In the genomic region with DNA sequence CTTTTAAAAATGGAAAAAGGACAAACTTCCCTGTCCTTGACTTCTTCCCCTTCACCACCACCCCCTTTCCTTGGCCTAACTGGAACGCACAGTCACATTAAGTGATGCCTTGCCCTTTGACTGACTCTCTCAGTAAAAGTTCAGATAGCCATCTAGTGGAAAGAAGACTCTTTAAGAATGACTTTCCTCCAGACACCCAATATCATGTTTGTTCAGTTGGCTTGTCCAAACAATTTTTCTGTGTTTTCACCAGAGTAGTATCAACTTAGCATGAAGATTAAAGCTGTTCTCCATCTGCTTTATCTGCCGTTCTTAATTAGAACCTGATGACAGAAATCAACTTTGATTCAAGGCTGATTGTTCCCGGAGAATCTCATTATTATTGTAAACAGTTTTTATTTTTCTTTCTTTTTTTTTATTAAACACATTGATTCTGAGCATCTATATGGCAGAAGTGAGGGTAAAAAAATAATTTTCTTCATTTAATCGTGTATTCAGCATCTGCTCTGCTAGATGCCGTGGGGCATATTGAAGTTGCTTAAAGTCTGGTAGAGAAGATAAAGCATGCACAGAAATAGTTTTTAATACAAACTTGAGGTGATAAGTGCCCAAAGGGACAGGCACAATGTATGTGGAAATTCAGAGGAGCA, we compare ENCODE assay signal across 1 cellular context.
A peak's percentile ranks its signal among the peaks of the same experiment; 100 is the strongest.
TF ChIP-seq lines count a peak whose summit lies in the region.

No MANE protein-coding gene starts in this region.

TF ChIP-seq in K562, 482 proteins besides CTCF, POLR2A, EP300 and RAD21 (continued from another document and continues in another):
- TF ChIP-seq KDM1A (IDR thresholded peaks at IDR 0.05) (peak; percentile 94), MYNN (IDR thresholded peaks at IDR 0.05) (no peak), MYNN (CRISPR knock-in tag; IDR thresholded peaks at IDR 0.05) (no peak), THAP7 (CRISPR knock-in tag; IDR thresholded peaks at IDR 0.05) (no peak), SRSF9 (IDR thresholded peaks at IDR 0.05; ENCODE audit: borderline replicate concordance, low read depth, low read length) (no peak), E2F3 (CRISPR knock-in tag; IDR thresholded peaks at IDR 0.05) (no peak), ZBTB9 (CRISPR knock-in tag; IDR thresholded peaks at IDR 0.05) (no peak), ZNF282 (CRISPR knock-in tag; IDR thresholded peaks at IDR 0.05) (no peak), SAFB (IDR thresholded peaks at IDR 0.05; ENCODE audit: borderline replicate concordance, low read depth, low read length) (no peak), POLR2G (IDR thresholded peaks at IDR 0.05; ENCODE audit: low read depth, low read length) (no peak), HDAC3 (IDR thresholded peaks at IDR 0.05; ENCODE audit: borderline replicate concordance, partially characterized antibody) (peak; percentile 57), ZNF253 (CRISPR knock-in tag; conservative IDR thresholded peaks at IDR 0.05) (no peak), ZNF431 (CRISPR knock-in tag; IDR thresholded peaks at IDR 0.05) (no peak), NFXL1 (CRISPR knock-in tag; IDR thresholded peaks at IDR 0.05) (no peak), KLF10 (CRISPR knock-in tag; IDR thresholded peaks at IDR 0.05) (no peak), CBFA2T2 (conservative IDR thresholded peaks at IDR 0.05) (peak; percentile 80), ZNF217 (CRISPR knock-in tag; IDR thresholded peaks at IDR 0.05) (no peak), PTBP1 (IDR thresholded peaks at IDR 0.05; ENCODE audit: low read depth, low read length) (no peak), IRF1 (CRISPR knock-in tag; IDR thresholded peaks at IDR 0.05; ENCODE audit: borderline replicate concordance) (no peak), CBX8 (IDR thresholded peaks at IDR 0.05; ENCODE audit: borderline replicate concordance, extremely low read depth, low read depth, low read length, poor library complexity, severe bottlenecking) (no peak), BACH1 (tag; IDR thresholded peaks at IDR 0.05) (no peak), DPF2 (IDR thresholded peaks at IDR 0.05) (peak; percentile 87), BRCA1 (IDR thresholded peaks at IDR 0.05) (no peak), BRCA1 (CRISPR knock-in tag; IDR thresholded peaks at IDR 0.05) (no peak), ZNF644 (tag; IDR thresholded peaks at IDR 0.05; ENCODE audit: low read depth) (no peak), ZNF436 (CRISPR knock-in tag; IDR thresholded peaks at IDR 0.05) (no peak), VEZF1 (CRISPR knock-in tag; IDR thresholded peaks at IDR 0.05) (no peak), SMAD4 (CRISPR knock-in tag; conservative IDR thresholded peaks at IDR 0.05) (0 out of 2 replicates have a peak, but pooled peaks have one; percentile 15), RBM15 (IDR thresholded peaks at IDR 0.05; ENCODE audit: insufficient read depth, low read length) (no peak), KAT2B (IDR thresholded peaks at IDR 0.05; ENCODE audit: low read depth, low read length) (no peak), NR2C2 (CRISPR knock-in tag; IDR thresholded peaks at IDR 0.05) (no peak), NR2C2 (tag; IDR thresholded peaks at IDR 0.05) (peak; percentile 45; the same call in 1 of the 2 replicates), MAFG (tag; conservative IDR thresholded peaks at IDR 0.05) (no peak), ZFP30 (CRISPR knock-in tag; IDR thresholded peaks at IDR 0.05; ENCODE audit: borderline replicate concordance) (no peak), RCOR1 (IDR thresholded peaks at IDR 0.05; ENCODE audit: borderline replicate concordance in 1 of 2, low read depth in 2 of 2, low read length in 2 of 2) (peak in 1 of 2 experiments; percentile 92; a peak in 3 of 4 replicates), ZNF224 (CRISPR knock-in tag; IDR thresholded peaks at IDR 0.05) (no peak), BCL6 (CRISPR knock-in tag; IDR thresholded peaks at IDR 0.05) (no peak), DIDO1 (tag; IDR thresholded peaks at IDR 0.05; ENCODE audit: low read depth) (no peak)
- TF ChIP-seq, protein P1, sequence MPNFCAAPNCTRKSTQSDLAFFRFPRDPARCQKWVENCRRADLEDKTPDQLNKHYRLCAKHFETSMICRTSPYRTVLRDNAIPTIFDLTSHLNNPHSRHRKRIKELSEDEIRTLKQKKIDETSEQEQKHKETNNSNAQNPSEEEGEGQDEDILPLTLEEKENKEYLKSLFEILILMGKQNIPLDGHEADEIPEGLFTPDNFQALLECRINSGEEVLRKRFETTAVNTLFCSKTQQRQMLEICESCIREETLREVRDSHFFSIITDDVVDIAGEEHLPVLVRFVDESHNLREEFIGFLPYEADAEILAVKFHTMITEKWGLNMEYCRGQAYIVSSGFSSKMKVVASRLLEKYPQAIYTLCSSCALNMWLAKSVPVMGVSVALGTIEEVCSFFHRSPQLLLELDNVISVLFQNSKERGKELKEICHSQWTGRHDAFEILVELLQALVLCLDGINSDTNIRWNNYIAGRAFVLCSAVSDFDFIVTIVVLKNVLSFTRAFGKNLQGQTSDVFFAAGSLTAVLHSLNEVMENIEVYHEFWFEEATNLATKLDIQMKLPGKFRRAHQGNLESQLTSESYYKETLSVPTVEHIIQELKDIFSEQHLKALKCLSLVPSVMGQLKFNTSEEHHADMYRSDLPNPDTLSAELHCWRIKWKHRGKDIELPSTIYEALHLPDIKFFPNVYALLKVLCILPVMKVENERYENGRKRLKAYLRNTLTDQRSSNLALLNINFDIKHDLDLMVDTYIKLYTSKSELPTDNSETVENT (CRISPR knock-in tag; IDR thresholded peaks at IDR 0.05): no peak
- TF ChIP-seq, protein P2, sequence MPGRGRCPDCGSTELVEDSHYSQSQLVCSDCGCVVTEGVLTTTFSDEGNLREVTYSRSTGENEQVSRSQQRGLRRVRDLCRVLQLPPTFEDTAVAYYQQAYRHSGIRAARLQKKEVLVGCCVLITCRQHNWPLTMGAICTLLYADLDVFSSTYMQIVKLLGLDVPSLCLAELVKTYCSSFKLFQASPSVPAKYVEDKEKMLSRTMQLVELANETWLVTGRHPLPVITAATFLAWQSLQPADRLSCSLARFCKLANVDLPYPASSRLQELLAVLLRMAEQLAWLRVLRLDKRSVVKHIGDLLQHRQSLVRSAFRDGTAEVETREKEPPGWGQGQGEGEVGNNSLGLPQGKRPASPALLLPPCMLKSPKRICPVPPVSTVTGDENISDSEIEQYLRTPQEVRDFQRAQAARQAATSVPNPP (IDR thresholded peaks at IDR 0.05; ENCODE audit: borderline replicate concordance, insufficient read depth, insufficient read length): no peak
- TF ChIP-seq, protein P3, sequence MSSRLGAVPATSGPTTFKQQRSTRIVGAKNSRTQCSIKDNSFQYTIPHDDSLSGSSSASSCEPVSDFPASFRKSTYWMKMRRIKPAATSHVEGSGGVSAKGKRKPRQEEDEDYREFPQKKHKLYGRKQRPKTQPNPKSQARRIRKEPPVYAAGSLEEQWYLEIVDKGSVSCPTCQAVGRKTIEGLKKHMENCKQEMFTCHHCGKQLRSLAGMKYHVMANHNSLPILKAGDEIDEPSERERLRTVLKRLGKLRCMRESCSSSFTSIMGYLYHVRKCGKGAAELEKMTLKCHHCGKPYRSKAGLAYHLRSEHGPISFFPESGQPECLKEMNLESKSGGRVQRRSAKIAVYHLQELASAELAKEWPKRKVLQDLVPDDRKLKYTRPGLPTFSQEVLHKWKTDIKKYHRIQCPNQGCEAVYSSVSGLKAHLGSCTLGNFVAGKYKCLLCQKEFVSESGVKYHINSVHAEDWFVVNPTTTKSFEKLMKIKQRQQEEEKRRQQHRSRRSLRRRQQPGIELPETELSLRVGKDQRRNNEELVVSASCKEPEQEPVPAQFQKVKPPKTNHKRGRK (tag; IDR thresholded peaks at IDR 0.05): no peak
- TF ChIP-seq, protein P4, sequence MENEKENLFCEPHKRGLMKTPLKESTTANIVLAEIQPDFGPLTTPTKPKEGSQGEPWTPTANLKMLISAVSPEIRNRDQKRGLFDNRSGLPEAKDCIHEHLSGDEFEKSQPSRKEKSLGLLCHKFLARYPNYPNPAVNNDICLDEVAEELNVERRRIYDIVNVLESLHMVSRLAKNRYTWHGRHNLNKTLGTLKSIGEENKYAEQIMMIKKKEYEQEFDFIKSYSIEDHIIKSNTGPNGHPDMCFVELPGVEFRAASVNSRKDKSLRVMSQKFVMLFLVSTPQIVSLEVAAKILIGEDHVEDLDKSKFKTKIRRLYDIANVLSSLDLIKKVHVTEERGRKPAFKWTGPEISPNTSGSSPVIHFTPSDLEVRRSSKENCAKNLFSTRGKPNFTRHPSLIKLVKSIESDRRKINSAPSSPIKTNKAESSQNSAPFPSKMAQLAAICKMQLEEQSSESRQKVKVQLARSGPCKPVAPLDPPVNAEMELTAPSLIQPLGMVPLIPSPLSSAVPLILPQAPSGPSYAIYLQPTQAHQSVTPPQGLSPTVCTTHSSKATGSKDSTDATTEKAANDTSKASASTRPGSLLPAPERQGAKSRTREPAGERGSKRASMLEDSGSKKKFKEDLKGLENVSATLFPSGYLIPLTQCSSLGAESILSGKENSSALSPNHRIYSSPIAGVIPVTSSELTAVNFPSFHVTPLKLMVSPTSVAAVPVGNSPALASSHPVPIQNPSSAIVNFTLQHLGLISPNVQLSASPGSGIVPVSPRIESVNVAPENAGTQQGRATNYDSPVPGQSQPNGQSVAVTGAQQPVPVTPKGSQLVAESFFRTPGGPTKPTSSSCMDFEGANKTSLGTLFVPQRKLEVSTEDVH (IDR thresholded peaks at IDR 0.05; ENCODE audit: low read depth, partially characterized antibody): no peak
- TF ChIP-seq, protein P5, sequence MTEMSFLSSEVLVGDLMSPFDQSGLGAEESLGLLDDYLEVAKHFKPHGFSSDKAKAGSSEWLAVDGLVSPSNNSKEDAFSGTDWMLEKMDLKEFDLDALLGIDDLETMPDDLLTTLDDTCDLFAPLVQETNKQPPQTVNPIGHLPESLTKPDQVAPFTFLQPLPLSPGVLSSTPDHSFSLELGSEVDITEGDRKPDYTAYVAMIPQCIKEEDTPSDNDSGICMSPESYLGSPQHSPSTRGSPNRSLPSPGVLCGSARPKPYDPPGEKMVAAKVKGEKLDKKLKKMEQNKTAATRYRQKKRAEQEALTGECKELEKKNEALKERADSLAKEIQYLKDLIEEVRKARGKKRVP (CRISPR knock-in tag; IDR thresholded peaks at IDR 0.05): no peak
- TF ChIP-seq, protein P6, sequence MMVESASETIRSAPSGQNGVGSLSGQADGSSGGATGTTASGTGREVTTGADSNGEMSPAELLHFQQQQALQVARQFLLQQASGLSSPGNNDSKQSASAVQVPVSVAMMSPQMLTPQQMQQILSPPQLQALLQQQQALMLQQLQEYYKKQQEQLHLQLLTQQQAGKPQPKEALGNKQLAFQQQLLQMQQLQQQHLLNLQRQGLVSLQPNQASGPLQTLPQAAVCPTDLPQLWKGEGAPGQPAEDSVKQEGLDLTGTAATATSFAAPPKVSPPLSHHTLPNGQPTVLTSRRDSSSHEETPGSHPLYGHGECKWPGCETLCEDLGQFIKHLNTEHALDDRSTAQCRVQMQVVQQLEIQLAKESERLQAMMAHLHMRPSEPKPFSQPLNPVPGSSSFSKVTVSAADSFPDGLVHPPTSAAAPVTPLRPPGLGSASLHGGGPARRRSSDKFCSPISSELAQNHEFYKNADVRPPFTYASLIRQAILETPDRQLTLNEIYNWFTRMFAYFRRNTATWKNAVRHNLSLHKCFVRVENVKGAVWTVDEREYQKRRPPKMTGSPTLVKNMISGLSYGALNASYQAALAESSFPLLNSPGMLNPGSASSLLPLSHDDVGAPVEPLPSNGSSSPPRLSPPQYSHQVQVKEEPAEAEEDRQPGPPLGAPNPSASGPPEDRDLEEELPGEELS (CRISPR knock-in tag; IDR thresholded peaks at IDR 0.05; ENCODE audit: borderline replicate concordance): no peak
- TF ChIP-seq, protein P7, sequence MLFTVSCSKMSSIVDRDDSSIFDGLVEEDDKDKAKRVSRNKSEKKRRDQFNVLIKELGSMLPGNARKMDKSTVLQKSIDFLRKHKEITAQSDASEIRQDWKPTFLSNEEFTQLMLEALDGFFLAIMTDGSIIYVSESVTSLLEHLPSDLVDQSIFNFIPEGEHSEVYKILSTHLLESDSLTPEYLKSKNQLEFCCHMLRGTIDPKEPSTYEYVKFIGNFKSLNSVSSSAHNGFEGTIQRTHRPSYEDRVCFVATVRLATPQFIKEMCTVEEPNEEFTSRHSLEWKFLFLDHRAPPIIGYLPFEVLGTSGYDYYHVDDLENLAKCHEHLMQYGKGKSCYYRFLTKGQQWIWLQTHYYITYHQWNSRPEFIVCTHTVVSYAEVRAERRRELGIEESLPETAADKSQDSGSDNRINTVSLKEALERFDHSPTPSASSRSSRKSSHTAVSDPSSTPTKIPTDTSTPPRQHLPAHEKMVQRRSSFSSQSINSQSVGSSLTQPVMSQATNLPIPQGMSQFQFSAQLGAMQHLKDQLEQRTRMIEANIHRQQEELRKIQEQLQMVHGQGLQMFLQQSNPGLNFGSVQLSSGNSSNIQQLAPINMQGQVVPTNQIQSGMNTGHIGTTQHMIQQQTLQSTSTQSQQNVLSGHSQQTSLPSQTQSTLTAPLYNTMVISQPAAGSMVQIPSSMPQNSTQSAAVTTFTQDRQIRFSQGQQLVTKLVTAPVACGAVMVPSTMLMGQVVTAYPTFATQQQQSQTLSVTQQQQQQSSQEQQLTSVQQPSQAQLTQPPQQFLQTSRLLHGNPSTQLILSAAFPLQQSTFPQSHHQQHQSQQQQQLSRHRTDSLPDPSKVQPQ (CRISPR knock-in tag; IDR thresholded peaks at IDR 0.05; ENCODE audit: borderline replicate concordance): no peak
